2 cellular contexts compared by ENCODE assay signal in the genomic region with DNA sequence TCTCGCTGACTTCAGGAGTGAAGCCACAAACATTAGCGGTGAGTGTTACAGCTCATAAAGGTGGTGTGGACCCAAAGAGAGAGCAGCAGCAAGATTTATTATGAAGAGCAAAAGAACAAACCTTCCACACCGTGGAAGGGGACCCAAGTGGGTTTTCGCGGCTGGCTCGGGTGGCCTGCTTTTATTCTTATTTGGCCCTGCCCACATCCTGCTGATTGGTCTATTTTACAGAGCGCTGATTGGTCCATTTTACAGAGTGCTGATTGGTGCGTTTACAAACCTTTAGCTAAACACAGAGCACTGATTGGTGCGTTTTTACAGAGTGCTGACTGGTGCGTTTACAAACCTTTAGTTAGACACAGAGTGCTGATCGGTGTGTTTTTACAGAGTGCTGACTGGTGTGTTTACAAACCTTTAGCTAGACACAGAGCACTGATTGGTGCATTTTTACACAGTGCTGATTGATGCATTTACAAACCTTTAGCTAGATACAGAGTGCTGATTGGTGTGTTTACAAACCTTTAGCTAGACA. TPM values are rescaled to one million over a fixed set of nuclear protein-coding genes. Genes with fewer than 3 reads are reported as not detected.
"Had no signal": no experiment of that assay in that cellular context is flagged by ENCODE, and none has a peak within 500 bp of the region (broad histone marks: within the 10 kb centered on the region; RNA-seq: fewer than 3 reads in every experiment).

No MANE protein-coding gene starts in this region.

RNA-seq across cellular contexts. Expression of gene KIF4B, which starts 37.5 kb away (rescaled TPM):
- total RNA-seq: GM23338, HT-29 had no signal
- polyA plus RNA-seq: GM23338 had no signal
